ENCODE assay signal across 24 cellular contexts in the genomic region with DNA sequence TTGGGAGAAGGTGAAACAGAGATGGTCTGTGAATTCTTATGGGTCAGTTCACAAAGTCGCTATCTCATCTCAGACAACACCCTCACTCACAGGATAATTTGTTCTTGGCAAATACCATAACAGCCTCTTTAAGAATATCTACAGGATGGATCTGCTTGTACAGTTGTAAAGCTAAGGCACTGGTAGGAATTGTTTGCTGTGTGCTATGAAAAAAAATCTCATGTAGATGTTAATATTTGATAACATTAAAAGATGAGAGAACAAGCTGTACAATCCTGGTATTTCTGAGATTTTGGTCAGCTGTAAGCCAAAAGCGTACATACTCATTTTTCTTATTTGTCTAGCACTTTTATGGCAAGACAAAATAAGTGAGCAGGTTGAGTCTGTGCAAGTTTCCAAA.
"Had no signal": no experiment of that assay in that cellular context is flagged by ENCODE, and none has a peak within 500 bp of the region (broad histone marks: within the 10 kb centered on the region; RNA-seq: fewer than 3 reads in every experiment).

No MANE protein-coding gene starts in this region.

- H3K4me1 ChIP-seq: left ventricle myocardium inferior, right atrium auricular region, right lobe of liver, stomach, testis, thyroid gland, transverse colon, upper lobe of left lung had no signal

- H3K4me2 ChIP-seq: hepatocyte had no signal

- H3K27ac Mint-ChIP-seq: mesothelial cell of epicardium; naive thymus-derived CD4-positive, alpha-beta T cell; natural killer cell treated with Interleukin-12 subunit alpha and Interleukin-12 subunit beta and Interleukin-15 and Interleukin-18, amount 100 ng/mL, for 72 hours; progenitor cell of endocrine pancreas; stimulated activated naive B cell treated with anti-CD40 and anti-IgM and Interleukin-4, amounts not matched to agents 10 μg/mL and 1 μg/mL and 100 μg/mL, for 72 hours had no signal

- H3K9me3 Mint-ChIP-seq: mesothelial cell of epicardium; stimulated activated naive B cell treated with anti-CD40 and anti-IgM and Interleukin-4, amounts not matched to agents 10 μg/mL and 1 μg/mL and 100 μg/mL, for 72 hours had no signal

- H3K4me3 Mint-ChIP-seq: mesothelial cell of epicardium; naive thymus-derived CD4-positive, alpha-beta T cell; natural killer cell treated with Interleukin-12 subunit alpha and Interleukin-12 subunit beta and Interleukin-15 and Interleukin-18, amount 100 ng/mL, for 72 hours; stimulated activated naive B cell treated with anti-CD40 and anti-IgM and Interleukin-4, amounts not matched to agents 10 μg/mL and 1 μg/mL and 100 μg/mL, for 72 hours had no signal

- DNase-seq: islet precursor cell; left ventricle myocardium inferior; mesendoderm; naive thymus-derived CD4-positive, alpha-beta T cell; ovary; right lobe of liver; stimulated activated CD4-positive, alpha-beta T cell treated with anti-CD3 and anti-CD28 coated beads, Interleukin-12 subunit alpha, Interleukin-12 subunit beta, amount 100 ng/mL, for 4 hours; stimulated activated CD4-positive, alpha-beta T cell treated with anti-CD3 and anti-CD28 coated beads, Interleukin-15, amount 100 ng/mL, for 24 hours; stimulated activated CD4-positive, alpha-beta T cell treated with anti-CD3 and anti-CD28 coated beads, Interleukin-2, amount 100 ng/mL, for 24 hours; stimulated activated CD4-positive, alpha-beta T cell treated with anti-CD3 and anti-CD28 coated beads, Interleukin-4, amount 100 ng/mL, for 1 hour; stimulated activated naive B cell treated with anti-CD40 and anti-IgM and Interleukin-4, amounts not matched to agents 10 μg/mL and 1 μg/mL and 100 μg/mL, for 72 hours; stimulated activated naive CD8-positive, alpha-beta T cell treated with anti-CD3 and anti-CD28 coated beads, Interleukin-15, Interleukin-2, amounts not matched to agents 100 U/mL and 50 U/mL, for 24 hours; stomach; testis; thyroid gland; transverse colon; upper lobe of left lung had no signal

- H3K79me2 ChIP-seq: hepatocyte had no signal

- H3K9me3 ChIP-seq: ovary, right atrium auricular region, right lobe of liver, testis, thyroid gland, transverse colon, upper lobe of left lung had no signal

- H3K27me3 ChIP-seq: hepatocyte, ovary, right atrium auricular region, right lobe of liver, stomach, testis, thyroid gland, transverse colon, upper lobe of left lung had no signal

- H3K4me1 Mint-ChIP-seq: naive thymus-derived CD4-positive, alpha-beta T cell; stimulated activated naive B cell treated with anti-CD40 and anti-IgM and Interleukin-4, amounts not matched to agents 10 μg/mL and 1 μg/mL and 100 μg/mL, for 72 hours had no signal

- H2AFZ ChIP-seq: hepatocyte had no signal

- H3K27ac ChIP-seq: hepatocyte, left ventricle myocardium inferior, ovary, right atrium auricular region, right lobe of liver, skin epidermis, stomach, testis, thyroid gland, transverse colon, upper lobe of left lung had no signal

- ATAC-seq: naive thymus-derived CD4-positive, alpha-beta T cell; natural killer cell treated with Interleukin-12 subunit alpha and Interleukin-12 subunit beta and Interleukin-15 and Interleukin-18, amount 100 ng/mL, for 72 hours; right lobe of liver; stimulated activated naive B cell treated with anti-CD40 and anti-IgM and Interleukin-4, amounts not matched to agents 10 μg/mL and 1 μg/mL and 100 μg/mL, for 72 hours; stimulated activated naive CD8-positive, alpha-beta T cell treated with anti-CD3 and anti-CD28 coated beads, Interleukin-15, Interleukin-2, amounts not matched to agents 100 U/mL and 50 U/mL, for 24 hours had no signal

- H3K27me3 Mint-ChIP-seq: naive thymus-derived CD4-positive, alpha-beta T cell; natural killer cell treated with Interleukin-12 subunit alpha and Interleukin-12 subunit beta and Interleukin-15 and Interleukin-18, amount 100 ng/mL, for 72 hours; progenitor cell of endocrine pancreas; stimulated activated naive B cell treated with anti-CD40 and anti-IgM and Interleukin-4, amounts not matched to agents 10 μg/mL and 1 μg/mL and 100 μg/mL, for 72 hours had no signal

- H3K36me3 Mint-ChIP-seq: mesothelial cell of epicardium; naive thymus-derived CD4-positive, alpha-beta T cell; natural killer cell treated with Interleukin-12 subunit alpha and Interleukin-12 subunit beta and Interleukin-15 and Interleukin-18, amount 100 ng/mL, for 72 hours; stimulated activated naive B cell treated with anti-CD40 and anti-IgM and Interleukin-4, amounts not matched to agents 10 μg/mL and 1 μg/mL and 100 μg/mL, for 72 hours had no signal

- H3K4me3 ChIP-seq: hepatocyte, left ventricle myocardium inferior, lung, ovary, right atrium auricular region, right lobe of liver, skin epidermis, stomach, testis, thyroid gland, transverse colon, upper lobe of left lung had no signal

- H3K36me3 ChIP-seq: left ventricle myocardium inferior, ovary, right atrium auricular region, right lobe of liver, stomach, thyroid gland, transverse colon, upper lobe of left lung had no signal
